8 cellular contexts compared by ENCODE assay signal in genomic region chr2:196171248-196171871, GRCh38. TPM values are rescaled to one million over a fixed set of nuclear protein-coding genes. Genes with fewer than 3 reads are reported as not detected.
DNase-seq lines count a peak whose midpoint lies in the region; ATAC-seq and TF ChIP-seq lines count a peak whose summit lies in the region.

TSS of gene STK17B (minus strand) at chr2:196171578. CDS start at chr2:196163383, 8,195 bp downstream.

- intact Hi-C loops in PC-9 (cut with micrococcal nuclease; ENCODE audit: unreplicated experiment) = loop anchor here (1.0 to 5.0 kb wide), 5 partner anchors 36 to 121 kb away; no protein-coding TSS in a partner anchor

- ATAC-seq in GM21515 (IDR thresholded peaks at IDR 0.05; ENCODE audit: unreplicated experiment) = peak; percentile 48

- H3K4me1 ChIP-seq in PC-9 (replicated peaks; ENCODE audit: insufficient read depth) (peaks cover 40% of the 10 kb centered on the region), esophagus (ENCODE audit: control insufficient read depth in 2 of 2, insufficient read depth in 2 of 2, low read length in 1 of 2) (no peaks in the 10 kb centered on the region), mucosa of stomach (ENCODE audit: control insufficient read depth, insufficient read depth, low read length) (peaks cover 7% of the 10 kb centered on the region)

- H3K36me3 ChIP-seq in PC-9 (ENCODE audit: low read depth) (no peaks in the 10 kb centered on the region), esophagus (ENCODE audit: control insufficient read depth in 2 of 2, insufficient read depth in 2 of 2, low read length in 1 of 2) (no peaks in the 10 kb centered on the region), mucosa of stomach (ENCODE audit: control insufficient read depth, insufficient read depth, low read length) (no peaks in the 10 kb centered on the region)

- H3K4me2 ChIP-seq in PC-9 = peak within 1 kb of the TSS; percentile 73

- H3K9me2 ChIP-seq in PC-9 (ENCODE audit: insufficient read depth) = no peaks in the 10 kb centered on the region

- no peak for TF ChIP-seq CTCF in PC-9 (conservative IDR thresholded peaks at IDR 0.05)

- DNase-seq in DMS 273 (lab: John Stamatoyannopoulos, UW; ENCODE audit: unreplicated experiment) (peak; percentile 97), HuH-7.5 (ENCODE audit: low spot score) (peak; percentile 93), PC-9 (peak; percentile 79 to 85)
- DNase-seq in activated T-cell treated with anti-CD3 and anti-CD28 coated beads, Interleukin-2, amount 50 U/mL, for 1 hour = peak; percentile 96
- peak; percentile 96 for DNase-seq in stimulated activated CD8-positive, alpha-beta memory T cell treated with anti-CD3 and anti-CD28 coated beads, Interleukin-4, amount 100 ng/mL, for 48 hours

- peak within 1 kb of the TSS; percentile 85 for H2AFZ ChIP-seq in PC-9

- H3K4me3 ChIP-seq in PC-9 = peak within 1 kb of the TSS; percentile 95
- peak within 1 kb of the TSS; percentile 83 to 87 for H3K4me3 ChIP-seq in esophagus (ENCODE audit: low read depth in 1 of 2, low read length in 2 of 2)
- H3K4me3 ChIP-seq in mucosa of stomach (ENCODE audit: low read length) = peak within 1 kb of the TSS; percentile 93

- H3K27ac ChIP-seq in PC-9 (peak within 1 kb of the TSS; percentile 77), esophagus (ENCODE audit: low read depth in 2 of 2, low read length in 1 of 2) (peak within 1 kb of the TSS; percentile 87 to 90)

- no peaks in the 10 kb centered on the region for H4K20me1 ChIP-seq in PC-9 (ENCODE audit: insufficient read depth)

- peaks cover 43% of the 10 kb centered on the region for H3K79me2 ChIP-seq in PC-9 (ENCODE audit: low read depth)

- BruUV-seq in PC-9 (replicated peaks; lab: Mats Ljungman, UMichigan) = no TSS peak

- 1% methylated on average over 46 to 72 of the region's 72 CpGs for WGBS in esophagus, 2 donors

- H3K9ac ChIP-seq in mucosa of stomach (ENCODE audit: low read length) = peak within 1 kb of the TSS; percentile 96

- CTCF ChIA-PET in PC-9 (lab: Charles Lee) = no interaction called here

- H3K9me3 ChIP-seq in PC-9 (ENCODE audit: insufficient read depth, low read depth) (no peaks in the 10 kb centered on the region), esophagus (ENCODE audit: control insufficient read depth in 2 of 2, insufficient read depth in 1 of 2, low read depth in 1 of 2, low read length in 1 of 2) (no peaks in the 10 kb centered on the region), mucosa of stomach (ENCODE audit: control insufficient read depth, low read length) (no peaks in the 10 kb centered on the region)

- H3K27me3 ChIP-seq in PC-9 (ENCODE audit: insufficient read depth, low read depth) = no peaks in the 10 kb centered on the region
- H3K27me3 ChIP-seq in esophagus (ENCODE audit: control insufficient read depth in 1 of 2, insufficient read depth in 2 of 2, low read length in 2 of 2) = no peaks in the 10 kb centered on the region
- no peaks in the 10 kb centered on the region for H3K27me3 ChIP-seq in mucosa of stomach (ENCODE audit: control insufficient read depth, insufficient read depth, low read length)

- POLR2A ChIA-PET in PC-9 (lab: Charles Lee; ENCODE audit: unreplicated experiment) = interaction anchor here (0.5 to 1.2 kb wide), 5 partner anchors 62 to 672 kb away, joined by 3 to 6 read pairs (median 4); no protein-coding TSS in a partner anchor

- no peaks in the 10 kb centered on the region for H3F3A ChIP-seq in PC-9 (ENCODE audit: insufficient read depth, low read depth)

RNA-seq across cellular contexts. Expression of gene STK17B, which starts in this region (rescaled TPM):
- 10.8 and 14.9 TPM in 2 replicates for total RNA-seq in PC-9 (2021)
- polyA plus RNA-seq in esophagus = 1 to 10 TPM; 2.2 to 2.9 TPM

Comparison
In these comparisons a context has a peak if more than half of its experiments do, and no peak if none do; other contexts are left out.
1. Peak in every context shown above with its lines: DNase-seq, ATAC-seq, H3K4me3 ChIP-seq and H3K27ac ChIP-seq.